17 cellular contexts compared by ENCODE assay signal in genomic region chr17:14192684-14193344, GRCh38. TPM values are rescaled to one million over a fixed set of nuclear protein-coding genes. Genes with fewer than 3 reads are reported as not detected.
DNase-seq lines count a peak whose midpoint lies in the region; ATAC-seq, FAIRE-seq and TF ChIP-seq lines count a peak whose summit lies in the region.
"Not testable (repeated sequence)": the region's sequence is repeated elsewhere in the genome, so short reads cannot be mapped to it uniquely, and the experiment has no call there.
"Had no signal": no experiment of that assay in that cellular context is flagged by ENCODE, and none has a peak within 500 bp of the region (broad histone marks: within the 10 kb centered on the region; RNA-seq: fewer than 3 reads in every experiment).

No MANE protein-coding gene starts in this region.

- H3K4me3 Mint-ChIP-seq in activated CD4-positive, alpha-beta T cell treated with anti-CD3 and anti-CD28 coated beads, Interleukin-2, amount 10 ng/mL, durations not matched to agents 24 days and 14 days = peak overlapping the region; percentile 62
- H3K4me3 Mint-ChIP-seq in immature natural killer cell = peak overlapping the region; percentile 67 to 85 (median 77)
- peak overlapping the region; percentile 54 for H3K4me3 Mint-ChIP-seq in stimulated activated naive CD8-positive, alpha-beta T cell treated with anti-CD3 and anti-CD28 coated beads, Interleukin-15, Interleukin-2, amounts not matched to agents 100 ng/mL and 50 ng/mL, for 24 hours

- not testable (repeated sequence) for TF ChIP-seq POLR2A in GM12892 (IDR thresholded peaks at IDR 0.05; ENCODE audit: low read depth, low read length)

- DNase-seq in GM12892 (ENCODE audit: insufficient read length) = not testable (repeated sequence)
- peak; percentile 68 for DNase-seq in activated CD4-positive, alpha-beta T cell treated with anti-CD3 and anti-CD28 coated beads, Interleukin-2, amount 10 ng/mL, durations not matched to agents 24 days and 14 days
- peak; percentile 44 for DNase-seq in activated naive CD4-positive, alpha-beta T cell treated with Interleukin-2 at 50 U/mL for 16 hours
- DNase-seq in immature natural killer cell = peak; percentile 36 to 63 (median 58)

- H3K9me3 Mint-ChIP-seq in activated CD4-positive, alpha-beta T cell treated with anti-CD3 and anti-CD28 coated beads, Interleukin-2, amount 10 ng/mL, durations not matched to agents 24 days and 14 days; immature natural killer cell; stimulated activated naive CD8-positive, alpha-beta T cell treated with anti-CD3 and anti-CD28 coated beads, Interleukin-15, Interleukin-2, amounts not matched to agents 100 ng/mL and 50 ng/mL, for 24 hours: not testable (repeated sequence)

- H3K27me3 Mint-ChIP-seq in activated CD4-positive, alpha-beta T cell treated with anti-CD3 and anti-CD28 coated beads, Interleukin-2, amount 10 ng/mL, durations not matched to agents 24 days and 14 days; immature natural killer cell (ENCODE audit: low read depth in 3 of 3); stimulated activated naive CD8-positive, alpha-beta T cell treated with anti-CD3 and anti-CD28 coated beads, Interleukin-15, Interleukin-2, amounts not matched to agents 100 ng/mL and 50 ng/mL, for 24 hours: not testable (repeated sequence)

- ATAC-seq in GM19397 (IDR thresholded peaks at IDR 0.05; ENCODE audit: unreplicated experiment) = peak; percentile 61
- ATAC-seq in HG02798 (IDR thresholded peaks at IDR 0.05; ENCODE audit: poor library complexity, unreplicated experiment) = peak; percentile 45
- peak; percentile 72 for ATAC-seq in HG03457 (IDR thresholded peaks at IDR 0.05; ENCODE audit: unreplicated experiment)

- FAIRE-seq in GM12892 (lab: Jason Lieb, UNC) = peak; percentile 17

- peaks cover 58% of the 10 kb centered on the region for H3K4me1 Mint-ChIP-seq in activated CD4-positive, alpha-beta T cell treated with anti-CD3 and anti-CD28 coated beads, Interleukin-2, amount 10 ng/mL, durations not matched to agents 24 days and 14 days
- peaks cover 76 to 81% of the 10 kb centered on the region in 2 donors for H3K4me1 Mint-ChIP-seq in immature natural killer cell
- H3K4me1 Mint-ChIP-seq in stimulated activated naive CD8-positive, alpha-beta T cell treated with anti-CD3 and anti-CD28 coated beads, Interleukin-15, Interleukin-2, amounts not matched to agents 100 ng/mL and 50 ng/mL, for 24 hours (ENCODE audit: low read depth) = peaks cover 71% of the 10 kb centered on the region

- intact Hi-C loops in activated CD4-positive, alpha-beta T cell treated with anti-CD3 and anti-CD28 coated beads, Interleukin-2, amount 10 ng/mL, durations not matched to agents 24 days and 14 days (cut with micrococcal nuclease) = not testable (repeated sequence)

- H3K27ac Mint-ChIP-seq in activated CD4-positive, alpha-beta T cell treated with anti-CD3 and anti-CD28 coated beads, Interleukin-2, amount 10 ng/mL, durations not matched to agents 24 days and 14 days = peak overlapping the region; percentile 82
- peak overlapping the region; percentile 64 to 93 (median 89) for H3K27ac Mint-ChIP-seq in immature natural killer cell
- peak overlapping the region; percentile 83 for H3K27ac Mint-ChIP-seq in stimulated activated naive CD8-positive, alpha-beta T cell treated with anti-CD3 and anti-CD28 coated beads, Interleukin-15, Interleukin-2, amounts not matched to agents 100 ng/mL and 50 ng/mL, for 24 hours

- peaks cover 26% of the 10 kb centered on the region for H3K36me3 Mint-ChIP-seq in activated CD4-positive, alpha-beta T cell treated with anti-CD3 and anti-CD28 coated beads, Interleukin-2, amount 10 ng/mL, durations not matched to agents 24 days and 14 days (ENCODE audit: low read depth)
- H3K36me3 Mint-ChIP-seq in immature natural killer cell = not testable (repeated sequence)
- peaks cover 27% of the 10 kb centered on the region for H3K36me3 Mint-ChIP-seq in stimulated activated naive CD8-positive, alpha-beta T cell treated with anti-CD3 and anti-CD28 coated beads, Interleukin-15, Interleukin-2, amounts not matched to agents 100 ng/mL and 50 ng/mL, for 24 hours (ENCODE audit: low read depth)

RNA-seq across cellular contexts. Expression of gene CDRT15, which starts 43.8 kb away (rescaled TPM):
- polyA plus RNA-seq in GM12892 (2012; ENCODE audit: missing spikeins) = not detected
- total RNA-seq in activated CD4-positive, alpha-beta T cell treated with anti-CD3 and anti-CD28 coated beads, Interleukin-2, amount 10 ng/mL, durations not matched to agents 24 days and 14 days = not detected in 2 replicates
- not detected for polyA plus RNA-seq in immature natural killer cell
- total RNA-seq: frontal cortex, GM23338, lower lobe of right lung, osteoblast, right atrium auricular region, Right ventricle myocardium inferior, thyroid gland had no signal
- polyA plus RNA-seq: esophagus, keratinocyte had no signal
